16 cellular contexts compared by ENCODE assay signal in genomic region chr17:5789443-5789842, GRCh38.
"Had no signal": no experiment of that assay in that cellular context is flagged by ENCODE, and none has a peak within 500 bp of the region (broad histone marks: within the 10 kb centered on the region; RNA-seq: fewer than 3 reads in every experiment).

No MANE protein-coding gene starts in this region.

- H3K4me3 ChIP-seq: cardiac muscle cell, heart right ventricle, spleen, upper lobe of left lung had no signal

- H3K27ac ChIP-seq: cardiac muscle cell, heart right ventricle, spleen, upper lobe of left lung had no signal

- ATAC-seq: activated T-cell treated with anti-CD3 and anti-CD28 coated beads, Interleukin-2, amount 50 U/mL, for 4 hours; heart right ventricle; right cardiac atrium had no signal

- FAIRE-seq: colon, frontal cortex had no signal

- H3K27me3 ChIP-seq: cardiac muscle cell, upper lobe of left lung had no signal

- H3K4me3 Mint-ChIP-seq: activated CD4-positive, alpha-beta memory T cell treated with anti-CD3 and anti-CD28 coated beads for 36 hours; activated naive CD8-positive, alpha-beta T cell; activated T-cell treated with anti-CD3 and anti-CD28 coated beads, Interleukin-2, amount 50 U/mL, for 4 hours had no signal

- DNase-seq: activated CD4-positive, alpha-beta memory T cell treated with anti-CD3 and anti-CD28 coated beads for 36 hours; activated CD4-positive, alpha-beta T cell treated with anti-CD3 and anti-CD28 coated beads for 1 hour; activated gamma-delta T cell; activated T-cell treated with anti-CD3 and anti-CD28 coated beads, Interleukin-2, amount 50 U/mL, for 4 hours; amygdala; heart right ventricle; nucleus accumbens; right cardiac atrium; spleen; stimulated activated CD4-positive, alpha-beta T cell treated with anti-CD3 and anti-CD28 coated beads, Interleukin-2, amount 100 ng/mL, for 24 hours; stimulated activated naive CD4-positive, alpha-beta T cell; upper lobe of left lung had no signal

- H3K4me1 ChIP-seq: heart right ventricle, spleen, upper lobe of left lung had no signal

- H3K27ac Mint-ChIP-seq: activated CD4-positive, alpha-beta memory T cell treated with anti-CD3 and anti-CD28 coated beads for 36 hours; activated naive CD8-positive, alpha-beta T cell had no signal

- H3K36me3 ChIP-seq: cardiac muscle cell, heart right ventricle, spleen, upper lobe of left lung had no signal
